Comparison of ENCODE assay signal across 17 cellular contexts in genomic region chr11:106177311-106177710, GRCh38.
DNase-seq lines count a peak whose midpoint lies in the region; ATAC-seq, FAIRE-seq and TF ChIP-seq lines count a peak whose summit lies in the region.
"Had no signal": no experiment of that assay in that cellular context is flagged by ENCODE, and none has a peak within 500 bp of the region (broad histone marks: within the 10 kb centered on the region; RNA-seq: fewer than 3 reads in every experiment).

No MANE protein-coding gene starts in this region.

- intact Hi-C loops in pancreas (cut with DNase I): no loop called here

- no peaks in the 10 kb centered on the region for H3K36me3 ChIP-seq in hepatocyte (replicated peaks; ENCODE audit: insufficient read depth, low read depth)
- no peaks in the 10 kb centered on the region for H3K36me3 ChIP-seq in pancreas

- H3K9me3 ChIP-seq in hepatocyte (ENCODE audit: low read depth) (no peaks in the 10 kb centered on the region), pancreas (no peaks in the 10 kb centered on the region)

- H3K27me3 ChIP-seq in hepatocyte (no peaks in the 10 kb centered on the region), pancreas (no peaks in the 10 kb centered on the region)

- TF ChIP-seq CTCF in WTC11 (IDR thresholded peaks at IDR 0.05): no peak
- no peak for TF ChIP-seq CTCF in hepatocyte (IDR thresholded peaks at IDR 0.05; ENCODE audit: poor library complexity)
- TF ChIP-seq CTCF in pancreas (IDR thresholded peaks at IDR 0.05): no peak

- H3K27me3 Mint-ChIP-seq in WTC11 (ENCODE audit: low read depth): 0 out of 2 replicates have a peak, but pooled peaks cover 2% of the 10 kb centered on the region

- H3K4me3 Mint-ChIP-seq in WTC11: no peak overlapping the region
- H3K4me3 Mint-ChIP-seq: CD14-positive monocyte; CD8-positive, alpha-beta T cell; HFFc6 had no signal

- no peak for DNase-seq in GM19239 (ENCODE audit: insufficient read length, low spot score)
- peak; percentile 33 for DNase-seq in WTC11 (ENCODE audit: low spot score)
- no peak for DNase-seq in hepatocyte (ENCODE audit: low spot score)
- peak in 5 of 6 donors; percentile 31 to 65 (median 46) for DNase-seq in pancreas
- DNase-seq in NCI-H1048 (lab: John Stamatoyannopoulos, UW): no peak
- no peak for DNase-seq in DMS 273 treated with DMSO at 0.1 percent for 48 hours (lab: John Stamatoyannopoulos, UW)
- DNase-seq: CD8-positive, alpha-beta T cell; COR-L47; GF-D8; GOT3; HCEC 1CT; HFFc6 had no signal

- peaks cover 14% of the 10 kb centered on the region for H3K36me3 Mint-ChIP-seq in WTC11
- H3K36me3 Mint-ChIP-seq: CD14-positive monocyte; CD8-positive, alpha-beta T cell had no signal

- no peak overlapping the region for H3K27ac Mint-ChIP-seq in WTC11
- H3K27ac Mint-ChIP-seq: CD14-positive monocyte; CD8-positive, alpha-beta T cell; HFFc6 had no signal

- 58% methylated on average over 6 of the region's 6 CpGs for WGBS in hepatocyte (ENCODE audit: low lambda C conversion rate, missing lambda C conversion rate)
- 18 to 41% methylated on average over 6 of the region's 6 CpGs for WGBS in pancreas, 2 donors

- peaks cover 25% of the 10 kb centered on the region for H3K4me1 Mint-ChIP-seq in WTC11
- H3K4me1 Mint-ChIP-seq: CD14-positive monocyte had no signal

- peak overlapping the region; percentile 45 for H3K4me2 ChIP-seq in hepatocyte

- ATAC-seq in WTC11: peak; percentile 71
- ATAC-seq in pancreas: peak; percentile 69 to 84 (median 78)
- no peak for ATAC-seq in GM21786 (IDR thresholded peaks at IDR 0.05; ENCODE audit: unreplicated experiment)
- ATAC-seq: CD8-positive, alpha-beta T cell had no signal

- H3K4me1 ChIP-seq in hepatocyte (ENCODE audit: insufficient read depth) (peaks cover 8% of the 10 kb centered on the region), pancreas (no peaks in the 10 kb centered on the region)

- POLR2A ChIA-PET in WTC11 (lab: Charles Lee): interaction anchor here (0.7 kb wide), 1 partner anchor 944 kb away, joined by 3 read pairs; no protein-coding TSS in a partner anchor

- H3K27ac ChIP-seq in hepatocyte: peak overlapping the region; percentile 72
- peak overlapping the region; percentile 47 to 70 (median 68) for H3K27ac ChIP-seq in pancreas
- H3K27ac ChIP-seq: 22Rv1, HL-60 had no signal

- peak; percentile 56 for FAIRE-seq in GM19239 (lab: Jason Lieb, UNC)
- FAIRE-seq in pancreas (lab: Jason Lieb, UNC): no peak
- FAIRE-seq: D721Med had no signal

- H3K9me3 Mint-ChIP-seq in WTC11: peaks cover 21% of the 10 kb centered on the region

- H4K20me1 ChIP-seq in hepatocyte (ENCODE audit: insufficient read depth, poor library complexity, severe bottlenecking): no peaks in the 10 kb centered on the region

- no peaks in the 10 kb centered on the region for H3K79me2 ChIP-seq in hepatocyte

- H2AFZ ChIP-seq in hepatocyte: no peak overlapping the region

- CTCF ChIA-PET in WTC11 (lab: Charles Lee): interaction anchor here (0.6 to 1.0 kb wide), 2 partner anchors 21 to 1412 kb away, joined by 3 to 8 read pairs; no protein-coding TSS in a partner anchor

- no peak overlapping the region for H3K4me3 ChIP-seq in hepatocyte
- peak overlapping the region; percentile 15 to 56 (median 51) for H3K4me3 ChIP-seq in pancreas

- H3K9me2 ChIP-seq in hepatocyte (replicated peaks; ENCODE audit: insufficient read depth): no peaks in the 10 kb centered on the region

TF ChIP-seq in WTC11, 78 proteins besides CTCF, POLR2A, EP300 and RAD21:
- no peak for TF ChIP-seq USF1 (CRISPR knock-in tag; IDR thresholded peaks at IDR 0.05)
- no peak for TF ChIP-seq SMAD3 (CRISPR knock-in tag; IDR thresholded peaks at IDR 0.05; ENCODE audit: borderline replicate concordance)
- TF ChIP-seq JUN (CRISPR knock-in tag; IDR thresholded peaks at IDR 0.05): no peak
- no peak for TF ChIP-seq NFYB (CRISPR knock-in tag; conservative IDR thresholded peaks at IDR 0.05; ENCODE audit: low read depth)
- no peak for TF ChIP-seq ELF4 (CRISPR knock-in tag; IDR thresholded peaks at IDR 0.05; ENCODE audit: low read depth)
- no peak for TF ChIP-seq ZNF423 (CRISPR knock-in tag; IDR thresholded peaks at IDR 0.05)
- no peak for TF ChIP-seq ZNF263 (CRISPR knock-in tag; IDR thresholded peaks at IDR 0.05; ENCODE audit: low read depth)
- TF ChIP-seq ZNF671 (CRISPR knock-in tag; IDR thresholded peaks at IDR 0.05): no peak

Comparison
In these comparisons a context has a peak if more than half of its experiments do, and no peak if none do; other contexts are left out.
1. DNase-seq: peak in WTC11 (single experiment) and pancreas (5 of 6); none in GM19239 (single experiment), hepatocyte (single experiment), NCI-H1048 (single experiment) and DMS 273 treated with DMSO at 0.1 percent for 48 hours (single experiment).